13 cellular contexts compared by ENCODE assay signal in the genomic region with DNA sequence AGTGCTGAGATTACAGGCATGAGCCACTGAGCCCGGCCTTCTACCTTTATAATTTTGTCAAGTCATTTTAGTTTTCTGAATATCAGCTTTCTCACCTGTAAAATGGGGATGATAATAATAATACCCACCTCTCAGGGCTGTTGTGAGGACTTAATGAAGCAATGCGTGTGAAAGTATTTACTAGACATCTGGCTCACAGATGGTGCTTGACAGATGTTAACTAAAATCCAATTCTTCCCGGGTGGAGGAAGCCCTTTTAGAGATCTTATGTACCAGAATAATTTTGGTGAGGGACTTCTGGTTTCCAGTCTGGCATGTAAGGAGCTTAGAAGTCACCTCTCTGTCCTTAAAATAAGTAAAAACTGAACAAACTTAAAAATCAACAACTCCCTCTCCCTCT. TPM values are rescaled to one million over a fixed set of nuclear protein-coding genes. Genes with fewer than 3 reads are reported as not detected.
DNase-seq lines count a peak whose midpoint lies in the region; ATAC-seq and TF ChIP-seq lines count a peak whose summit lies in the region.
"Had no signal": no experiment of that assay in that cellular context is flagged by ENCODE, and none has a peak within 500 bp of the region (broad histone marks: within the 10 kb centered on the region; RNA-seq: fewer than 3 reads in every experiment).

No MANE protein-coding gene starts in this region.

- DNase-seq in DMS 273 (lab: John Stamatoyannopoulos, UW; ENCODE audit: unreplicated experiment) (peak; percentile 82), NCI-H2171 (lab: John Stamatoyannopoulos, UW) (peak; percentile 53), NCI-H82 (lab: John Stamatoyannopoulos, UW) (peak; percentile 72), fibroblast of villous mesenchyme (ENCODE audit: low read depth) (peak; percentile 60), GM10248 (ENCODE audit: extremely low spot score) (no peak), NK-92 (lab: John Stamatoyannopoulos, UW; ENCODE audit: unreplicated experiment) (no peak), kidney tubule cell (ENCODE audit: low spot score) (no peak)
- DNase-seq: CD4-positive, CD25-positive, alpha-beta regulatory T cell; DMS79; H7 had no signal

- no peak for ATAC-seq in HG03175 (IDR thresholded peaks at IDR 0.05; ENCODE audit: unreplicated experiment)
- ATAC-seq: A549, GM23338 had no signal

- CTCF ChIA-PET in GM10248 (lab: Yijun Ruan, JAX): interaction anchor here (1.4 kb wide), 1 partner anchor 10 kb away, joined by 3 read pairs; no protein-coding TSS in a partner anchor

- no peak for TF ChIP-seq CTCF in fibroblast of villous mesenchyme (IDR thresholded peaks at IDR 0.05; ENCODE audit: insufficient read depth, low read depth, low read length)
- no peak for TF ChIP-seq CTCF in GM10248 (IDR thresholded peaks at IDR 0.05; ENCODE audit: control extremely low read depth, extremely low read depth, low read depth, missing control alignments)

- no peak overlapping the region for H3K4me3 ChIP-seq in fibroblast of villous mesenchyme (ENCODE audit: low read depth, low read length)
- H3K4me3 ChIP-seq: A549, GM23338 had no signal

- POLR2A ChIA-PET in GM10248 (lab: Yijun Ruan, JAX): no interaction called here

RNA-seq across cellular contexts. Expression of a gene that starts 43.7 kb away (rescaled TPM):
- total RNA-seq in fibroblast of villous mesenchyme: 29.3 and 29.8 TPM in 2 replicates

Comparison
In these comparisons a context has a peak if more than half of its experiments do, and no peak if none do; other contexts are left out.
1. DNase-seq: peak in DMS 273 (single experiment), NCI-H2171 (single experiment), NCI-H82 (single experiment) and fibroblast of villous mesenchyme (single experiment); none in GM10248 (single experiment), NK-92 (single experiment) and kidney tubule cell (single experiment).